Comparison of ENCODE assay signal across 22 cellular contexts in genomic region chr10:126058104-126058503, GRCh38.
A peak's percentile ranks its signal among the peaks of the same experiment; 100 is the strongest.
DNase-seq lines count a peak whose midpoint lies in the region; ATAC-seq and TF ChIP-seq lines count a peak whose summit lies in the region.
"Had no signal": no experiment of that assay in that cellular context is flagged by ENCODE, and none has a peak within 500 bp of the region (broad histone marks: within the 10 kb centered on the region; RNA-seq: fewer than 3 reads in every experiment).

No MANE protein-coding gene starts in this region.

- no peak overlapping the region for H2AFZ ChIP-seq in PC-3 (ENCODE audit: low read length)
- peak overlapping the region; percentile 82 for H2AFZ ChIP-seq in neuronal stem cell (ENCODE audit: low read length)

- H3K27ac Mint-ChIP-seq in CD4-positive, CD25-positive, alpha-beta regulatory T cell, result peak overlapping the region in 2 of 3 donors; percentile 5 to 17
- H3K27ac Mint-ChIP-seq in endodermal cell, result no peak overlapping the region
- no peak overlapping the region for H3K27ac Mint-ChIP-seq in stimulated activated naive B cell treated with anti-CD40 and anti-IgM and Interleukin-4, amounts not matched to agents 10 μg/mL and 1 μg/mL and 100 μg/mL, for 72 hours
- H3K27ac Mint-ChIP-seq: activated T-helper 17 cell treated with anti-CD3 and anti-CD28 coated beads, Interleukin-2, amount 50 U/mL, for 72 hours; B cell; stimulated activated naive CD8-positive, alpha-beta T cell treated with anti-CD3 and anti-CD28 coated beads, Interleukin-15, Interleukin-2, amounts not matched to agents 100 ng/mL and 50 ng/mL, for 24 hours; T-helper 2 cell treated with Interferon-gamma antibody and Interleukin-4, amounts not matched to agents 5 μg/mL and 100 μg/mL, for 36 hours had no signal

- no peaks in the 10 kb centered on the region for H3K79me1 ChIP-seq in neuronal stem cell (ENCODE audit: low read depth, low read length)

- no peak overlapping the region for H3K23ac ChIP-seq in neuronal stem cell (ENCODE audit: low read depth, low read length, poor library complexity)

- H2BK15ac ChIP-seq in neuronal stem cell (ENCODE audit: low read length), result no peak overlapping the region

- H3F3A ChIP-seq in PC-3 (ENCODE audit: low read length, unreplicated experiment), result peaks cover 9% of the 10 kb centered on the region

- no TSS peak for BruUV-seq in PC-3 (replicated peaks; lab: Mats Ljungman, UMichigan)

- H3K27me3 ChIP-seq in CD4-positive, CD25-positive, alpha-beta regulatory T cell (ENCODE audit: control insufficient read depth, insufficient read depth, low read length), result no peaks in the 10 kb centered on the region
- H3K27me3 ChIP-seq in PC-3 (ENCODE audit: low read length) (no peaks in the 10 kb centered on the region), endodermal cell (ENCODE audit: control insufficient read depth, insufficient read depth, low read length, poor library complexity, severe bottlenecking) (no peaks in the 10 kb centered on the region), neuronal stem cell (ENCODE audit: control insufficient read depth in 3 of 3, insufficient read depth in 3 of 3, low read depth in 1 of 3, low read length in 3 of 3) (no peaks in the 10 kb centered on the region)

- H4K91ac ChIP-seq in neuronal stem cell (ENCODE audit: low read depth, low read length, poor library complexity), result no peak overlapping the region

- no peaks in the 10 kb centered on the region for H3K9me3 Mint-ChIP-seq in CD4-positive, CD25-positive, alpha-beta regulatory T cell
- H3K9me3 Mint-ChIP-seq in endodermal cell, result peaks cover 2% of the 10 kb centered on the region
- no peaks in the 10 kb centered on the region for H3K9me3 Mint-ChIP-seq in stimulated activated naive B cell treated with anti-CD40 and anti-IgM and Interleukin-4, amounts not matched to agents 10 μg/mL and 1 μg/mL and 100 μg/mL, for 72 hours
- H3K9me3 Mint-ChIP-seq: activated T-helper 17 cell treated with anti-CD3 and anti-CD28 coated beads, Interleukin-2, amount 50 U/mL, for 72 hours; stimulated activated naive CD8-positive, alpha-beta T cell treated with anti-CD3 and anti-CD28 coated beads, Interleukin-15, Interleukin-2, amounts not matched to agents 100 ng/mL and 50 ng/mL, for 24 hours; T-helper 2 cell treated with Interferon-gamma antibody and Interleukin-4, amounts not matched to agents 5 μg/mL and 100 μg/mL, for 36 hours had no signal

- ATAC-seq in CD4-positive, CD25-positive, alpha-beta regulatory T cell (ENCODE audit: low read depth in 2 of 2), result no peak
- ATAC-seq in PC-3, result no peak
- no peak for ATAC-seq in stimulated activated naive B cell treated with anti-CD40 and anti-IgM and Interleukin-4, amounts not matched to agents 10 μg/mL and 1 μg/mL and 100 μg/mL, for 72 hours (replicated peaks)
- ATAC-seq: activated T-helper 17 cell treated with anti-CD3 and anti-CD28 coated beads, Interleukin-2, amount 50 U/mL, for 72 hours; Panc1 had no signal

- no peaks in the 10 kb centered on the region for H3K27me3 Mint-ChIP-seq in CD4-positive, CD25-positive, alpha-beta regulatory T cell
- H3K27me3 Mint-ChIP-seq in endodermal cell (ENCODE audit: insufficient read depth), result peaks cover 6% of the 10 kb centered on the region
- H3K27me3 Mint-ChIP-seq in stimulated activated naive B cell treated with anti-CD40 and anti-IgM and Interleukin-4, amounts not matched to agents 10 μg/mL and 1 μg/mL and 100 μg/mL, for 72 hours, result peaks cover 23 to 54% of the 10 kb centered on the region in 2 donors

- H3K9ac ChIP-seq in PC-3 (ENCODE audit: low read length) (no peak overlapping the region), endodermal cell (ENCODE audit: extremely low read depth, low read length, poor library complexity, severe bottlenecking) (no peak overlapping the region), neuronal stem cell (ENCODE audit: low read depth, low read length, poor library complexity) (no peak overlapping the region)

- H3K4ac ChIP-seq in neuronal stem cell (ENCODE audit: low read length), result no peak overlapping the region

- H3K36me3 Mint-ChIP-seq in CD4-positive, CD25-positive, alpha-beta regulatory T cell, result no peaks in the 10 kb centered on the region
- H3K36me3 Mint-ChIP-seq in endodermal cell (ENCODE audit: low read depth), result no peaks in the 10 kb centered on the region
- H3K36me3 Mint-ChIP-seq in stimulated activated naive B cell treated with anti-CD40 and anti-IgM and Interleukin-4, amounts not matched to agents 10 μg/mL and 1 μg/mL and 100 μg/mL, for 72 hours, result no peaks in the 10 kb centered on the region

- H2BK120ac ChIP-seq in neuronal stem cell (ENCODE audit: low read depth, low read length), result no peak overlapping the region

- no peaks in the 10 kb centered on the region for H3K4me1 ChIP-seq in CD4-positive, CD25-positive, alpha-beta regulatory T cell (ENCODE audit: control insufficient read depth, insufficient read depth, low read length, poor library complexity, severe bottlenecking)
- H3K4me1 ChIP-seq in PC-3 (ENCODE audit: insufficient read depth, low read length) (peaks cover 46% of the 10 kb centered on the region), endodermal cell (ENCODE audit: control insufficient read depth, insufficient read depth, low read length) (no peaks in the 10 kb centered on the region), neuronal stem cell (ENCODE audit: control insufficient read depth in 2 of 2, insufficient read depth in 1 of 2, low read depth in 1 of 2, low read length in 2 of 2) (peaks cover 5 to 35% of the 10 kb centered on the region in 2 donors)

- peak overlapping the region; percentile 14 for H2BK12ac ChIP-seq in neuronal stem cell (ENCODE audit: low read length)

- H3K4me1 Mint-ChIP-seq in CD4-positive, CD25-positive, alpha-beta regulatory T cell, result no peaks in the 10 kb centered on the region
- H3K4me1 Mint-ChIP-seq in endodermal cell, result no peaks in the 10 kb centered on the region
- H3K4me1 Mint-ChIP-seq in stimulated activated naive B cell treated with anti-CD40 and anti-IgM and Interleukin-4, amounts not matched to agents 10 μg/mL and 1 μg/mL and 100 μg/mL, for 72 hours, result peaks cover 1 to 5% of the 10 kb centered on the region in 2 donors
- H3K4me1 Mint-ChIP-seq: activated T-helper 17 cell treated with anti-CD3 and anti-CD28 coated beads, Interleukin-2, amount 50 U/mL, for 72 hours; B cell had no signal

- no peaks in the 10 kb centered on the region for H3K9me2 ChIP-seq in PC-3 (replicated peaks; ENCODE audit: low read length)

- no peaks in the 10 kb centered on the region for H4K20me1 ChIP-seq in PC-3 (ENCODE audit: low read length)

- CTCF ChIA-PET in PC-3 (lab: Charles Lee), result interaction anchor here (0.6 kb wide), 1 partner anchor 74 kb away, joined by 3 read pairs; no protein-coding TSS in a partner anchor

- TF ChIP-seq CTCF in PC-3 (conservative IDR thresholded peaks at IDR 0.05; ENCODE audit: low read depth, low read length) (no peak), endodermal cell (conservative IDR thresholded peaks at IDR 0.05) (no peak), coronary artery (IDR thresholded peaks at IDR 0.05) (no peak)

- H4K8ac ChIP-seq in neuronal stem cell (ENCODE audit: low read depth, low read length), result no peak overlapping the region

- H3K14ac ChIP-seq in neuronal stem cell (ENCODE audit: low read length), result no peak overlapping the region

- H3K4me2 ChIP-seq in PC-3 (ENCODE audit: low read length), result no peak overlapping the region
- no peak overlapping the region for H3K4me2 ChIP-seq in neuronal stem cell (ENCODE audit: insufficient read depth, low read length, poor library complexity, severe bottlenecking)

- no peak for DNase-seq in CD4-positive, CD25-positive, alpha-beta regulatory T cell
- DNase-seq in PC-3, result no peak
- no peak for DNase-seq in endodermal cell
- no peak for DNase-seq in neuronal stem cell (ENCODE audit: low spot score)
- DNase-seq in stimulated activated naive B cell treated with anti-CD40 and anti-IgM and Interleukin-4, amounts not matched to agents 10 μg/mL and 1 μg/mL and 100 μg/mL, for 72 hours, result no peak
- DNase-seq in coronary artery (ENCODE audit: low spot score), result no peak
- no peak for DNase-seq in NCI-H187 treated with DMSO at 0.1 percent for 48 hours (lab: John Stamatoyannopoulos, UW)
- no peak for DNase-seq in NCI-H2171 treated with DMSO at 0.1 percent for 48 hours (lab: John Stamatoyannopoulos, UW)
- DNase-seq: activated CD4-positive, alpha-beta T cell treated with anti-CD3 and anti-CD28 coated beads for 4 hours; activated naive CD4-positive, alpha-beta T cell treated with anti-CD3 and anti-CD28 coated beads, Interleukin-2, amount 50 U/mL, for 16 hours; amniotic stem cell; effector CD8-positive, alpha-beta T cell; H7; left ventricle myocardium inferior; NCI-H187; Right ventricle myocardium superior; stimulated activated CD4-positive, alpha-beta T cell treated with anti-CD3 and anti-CD28 coated beads, Interleukin-1b, Interleukin-23, amount 100 ng/mL, for 48 hours had no signal

- no peaks in the 10 kb centered on the region for H3K9me3 ChIP-seq in CD4-positive, CD25-positive, alpha-beta regulatory T cell (ENCODE audit: control insufficient read depth in 2 of 2, low read length in 2 of 2)
- H3K9me3 ChIP-seq in PC-3 (ENCODE audit: low read length), result no peaks in the 10 kb centered on the region
- no peaks in the 10 kb centered on the region for H3K9me3 ChIP-seq in endodermal cell (ENCODE audit: control insufficient read depth, low read length)
- peaks cover 0 to 8% of the 10 kb centered on the region in 2 donors for H3K9me3 ChIP-seq in neuronal stem cell (replicated peaks in 1 of 2; ENCODE audit: control insufficient read depth in 2 of 2, insufficient read depth in 1 of 2, low read depth in 1 of 2, low read length in 2 of 2)

- H2BK5ac ChIP-seq in neuronal stem cell (ENCODE audit: low read length), result no peak overlapping the region

- no peak overlapping the region for H3K27ac ChIP-seq in CD4-positive, CD25-positive, alpha-beta regulatory T cell (ENCODE audit: insufficient read depth, low read length, poor library complexity, severe bottlenecking)
- H3K27ac ChIP-seq in PC-3 (ENCODE audit: low read length) (0 out of 2 replicates have a peak overlapping the region, but pooled peaks have one; percentile 98), endodermal cell (ENCODE audit: low read depth, low read length) (peak overlapping the region; percentile 62), neuronal stem cell (replicated peaks; ENCODE audit: low read length) (no peak overlapping the region), coronary artery (no peak overlapping the region)
- H3K27ac ChIP-seq: left ventricle myocardium inferior had no signal

- H3K4me3 ChIP-seq in CD4-positive, CD25-positive, alpha-beta regulatory T cell (ENCODE audit: low read depth, low read length), result no peak overlapping the region
- no peak overlapping the region for H3K4me3 ChIP-seq in PC-3 (ENCODE audit: low read length)
- no peak overlapping the region for H3K4me3 ChIP-seq in endodermal cell (ENCODE audit: low read length)
- H3K4me3 ChIP-seq in neuronal stem cell (ENCODE audit: low read length in 2 of 2), result no peak overlapping the region
- H3K4me3 ChIP-seq in coronary artery, result no peak overlapping the region
- H3K4me3 ChIP-seq: left ventricle myocardium inferior had no signal

- H3K36me3 ChIP-seq in CD4-positive, CD25-positive, alpha-beta regulatory T cell (ENCODE audit: control insufficient read depth, insufficient read depth, low read length), result no peaks in the 10 kb centered on the region
- H3K36me3 ChIP-seq in PC-3 (ENCODE audit: low read depth, low read length) (no peaks in the 10 kb centered on the region), endodermal cell (ENCODE audit: control insufficient read depth, insufficient read depth, low read length) (no peaks in the 10 kb centered on the region), neuronal stem cell (replicated peaks in 1 of 2; ENCODE audit: control insufficient read depth in 2 of 2, insufficient read depth in 2 of 2, low read length in 2 of 2) (no peaks in the 10 kb centered on the region)
- H3K36me3 ChIP-seq: left ventricle myocardium inferior had no signal

- intact Hi-C loops in PC-3 (cut with micrococcal nuclease), result no loop called here

- peak overlapping the region; percentile 44 for H3K18ac ChIP-seq in neuronal stem cell (ENCODE audit: low read length)

- 78 to 81% methylated on average over 5 to 6 of the region's 6 CpGs for WGBS in endodermal cell (ENCODE audit: insufficient coverage in 1 of 2, insufficient read length in 1 of 2), 2 experiments
- no CpG with 5 or more reads among the region's 6 CpGs for WGBS in neuronal stem cell (ENCODE audit: extremely low coverage in 2 of 2, insufficient read length in 2 of 2, insufficient replicate concordance in 1 of 2), 2 donors

- H3K4me3 Mint-ChIP-seq in CD4-positive, CD25-positive, alpha-beta regulatory T cell, result no peak overlapping the region
- H3K4me3 Mint-ChIP-seq in endodermal cell, result no peak overlapping the region
- no peak overlapping the region for H3K4me3 Mint-ChIP-seq in stimulated activated naive B cell treated with anti-CD40 and anti-IgM and Interleukin-4, amounts not matched to agents 10 μg/mL and 1 μg/mL and 100 μg/mL, for 72 hours
- H3K4me3 Mint-ChIP-seq: activated T-helper 17 cell treated with anti-CD3 and anti-CD28 coated beads, Interleukin-2, amount 50 U/mL, for 72 hours; B cell; stimulated activated naive CD8-positive, alpha-beta T cell treated with anti-CD3 and anti-CD28 coated beads, Interleukin-15, Interleukin-2, amounts not matched to agents 100 ng/mL and 50 ng/mL, for 24 hours; T-helper 2 cell treated with Interferon-gamma antibody and Interleukin-4, amounts not matched to agents 5 μg/mL and 100 μg/mL, for 36 hours had no signal

- POLR2A ChIA-PET in PC-3 (lab: Charles Lee; ENCODE audit: unreplicated experiment), result no interaction called here

- no peaks in the 10 kb centered on the region for H3K79me2 ChIP-seq in PC-3 (ENCODE audit: low read length)

- no peak overlapping the region for H2AK5ac ChIP-seq in neuronal stem cell (ENCODE audit: low read depth, low read length)

Comparison
In these comparisons a context has a peak if more than half of its experiments do, and no peak if none do; other contexts are left out.
1. H3K27ac ChIP-seq: peak in PC-3 (single experiment) and endodermal cell (single experiment); none in CD4-positive, CD25-positive, alpha-beta regulatory T cell (single experiment), neuronal stem cell (single experiment) and coronary artery (0 of 2).
2. H3K27ac Mint-ChIP-seq: peak in CD4-positive, CD25-positive, alpha-beta regulatory T cell (2 of 3); none in endodermal cell (single experiment) and stimulated activated naive B cell treated with anti-CD40 and anti-IgM and Interleukin-4, amounts not matched to agents 10 μg/mL and 1 μg/mL and 100 μg/mL, for 72 hours (single experiment).